ENCODE assay signal across 21 cellular contexts in genomic region chr5:84372066-84372700, GRCh38. TPM values are rescaled to one million over a fixed set of nuclear protein-coding genes. Genes with fewer than 3 reads are reported as not detected.
DNase-seq lines count a peak whose midpoint lies in the region; ATAC-seq, FAIRE-seq and TF ChIP-seq lines count a peak whose summit lies in the region.
"Had no signal": no experiment of that assay in that cellular context is flagged by ENCODE, and none has a peak within 500 bp of the region (broad histone marks: within the 10 kb centered on the region; RNA-seq: fewer than 3 reads in every experiment).

No MANE protein-coding gene starts in this region.

- H3K36me3 ChIP-seq in skeletal muscle satellite cell (ENCODE audit: insufficient read depth, low read length) (no peaks in the 10 kb centered on the region), H7 (replicated peaks; ENCODE audit: control insufficient read depth, insufficient read depth, low read length) (no peaks in the 10 kb centered on the region)
- H3K36me3 ChIP-seq: BLaER1 treated with 17β-estradiol and CSF1 and Interleukin-3, amounts not matched to agents 10 nM and 100 nM; esophagus muscularis mucosa; left ventricle myocardium inferior; thyroid gland had no signal

- peaks cover 0 to 6% (median 2%) of the 10 kb centered on the region in 3 donors for H3K27me3 Mint-ChIP-seq in CD14-positive monocyte (ENCODE audit: low read depth in 3 of 3)
- H3K27me3 Mint-ChIP-seq: activated T-helper 17 cell treated with anti-CD3 and anti-CD28 coated beads, Interleukin-2, amount 50 U/mL, for 72 hours had no signal

- no peak for ATAC-seq in HG03378 (IDR thresholded peaks at IDR 0.05; ENCODE audit: unreplicated experiment)
- ATAC-seq: activated T-helper 17 cell treated with anti-CD3 and anti-CD28 coated beads, Interleukin-2, amount 50 U/mL, for 72 hours; K562 had no signal

- peak overlapping the region; percentile 24 for H3K9ac ChIP-seq in skeletal muscle satellite cell (ENCODE audit: low read depth, low read length)
- H3K9ac ChIP-seq: BLaER1 treated with 17β-estradiol and CSF1 and Interleukin-3, amounts not matched to agents 10 nM and 100 nM; parathyroid adenoma had no signal

- no peak for TF ChIP-seq POLR2A in H54 (IDR thresholded peaks at IDR 0.05; ENCODE audit: low read depth, low read length)

- no peak overlapping the region for H3K4me3 Mint-ChIP-seq in CD14-positive monocyte
- H3K4me3 Mint-ChIP-seq: activated T-helper 17 cell treated with anti-CD3 and anti-CD28 coated beads, Interleukin-2, amount 50 U/mL, for 72 hours had no signal

- no peaks in the 10 kb centered on the region for H3K36me3 Mint-ChIP-seq in CD14-positive monocyte

- TF ChIP-seq CTCF in fibroblast of the aortic adventitia (IDR thresholded peaks at IDR 0.05; ENCODE audit: insufficient read depth, low read length) = no peak
- TF ChIP-seq CTCF in CD14-positive monocyte (IDR thresholded peaks at IDR 0.05) = no peak

- H3K4me1 Mint-ChIP-seq in CD14-positive monocyte = no peaks in the 10 kb centered on the region
- H3K4me1 Mint-ChIP-seq: activated T-helper 17 cell treated with anti-CD3 and anti-CD28 coated beads, Interleukin-2, amount 50 U/mL, for 72 hours had no signal

- H3K4me1 ChIP-seq in skeletal muscle satellite cell (ENCODE audit: control insufficient read depth, insufficient read depth, low read length) = no peaks in the 10 kb centered on the region
- H3K4me1 ChIP-seq: BLaER1 treated with 17β-estradiol and CSF1 and Interleukin-3, amounts not matched to agents 10 nM and 100 nM; esophagus muscularis mucosa; left ventricle myocardium inferior; parathyroid adenoma; thyroid gland had no signal

- H3K27ac Mint-ChIP-seq in CD14-positive monocyte = no peak overlapping the region
- H3K27ac Mint-ChIP-seq: activated T-helper 17 cell treated with anti-CD3 and anti-CD28 coated beads, Interleukin-2, amount 50 U/mL, for 72 hours had no signal

- no peak overlapping the region for H3K4me3 ChIP-seq in fibroblast of the aortic adventitia (ENCODE audit: low read depth, low read length)
- peak overlapping the region; percentile 3 for H3K4me3 ChIP-seq in skeletal muscle satellite cell (ENCODE audit: low read length)
- H3K4me3 ChIP-seq in H7 (ENCODE audit: insufficient read depth, low read depth, low read length) = no peak overlapping the region
- H3K4me3 ChIP-seq: BLaER1 treated with 17β-estradiol and CSF1 and Interleukin-3, amounts not matched to agents 10 nM and 100 nM; esophagus muscularis mucosa; K562; left ventricle myocardium inferior; skin epidermis; thyroid gland had no signal

- intact Hi-C loops in CD14-positive monocyte (cut with micrococcal nuclease) = no loop called here

- H3K27me3 ChIP-seq in skeletal muscle satellite cell (ENCODE audit: control insufficient read depth, insufficient read depth, low read length) (no peaks in the 10 kb centered on the region), H7 (ENCODE audit: control insufficient read depth, insufficient read depth, low read length) (no peaks in the 10 kb centered on the region)
- H3K27me3 ChIP-seq: BLaER1 treated with 17β-estradiol and CSF1 and Interleukin-3, amounts not matched to agents 10 nM and 100 nM; esophagus muscularis mucosa; thyroid gland had no signal

- DNase-seq in H54 (ENCODE audit: insufficient read length, low spot score) = no peak
- DNase-seq in amniotic epithelial cell (ENCODE audit: low read depth) = peak; percentile 92
- DNase-seq in fibroblast of the aortic adventitia (ENCODE audit: low read depth) = peak; percentile 44
- no peak for DNase-seq in CD14-positive monocyte (ENCODE audit: low spot score)
- no peak for DNase-seq in H7
- no peak for DNase-seq in MV-4-11 (lab: John Stamatoyannopoulos, UW)
- DNase-seq: activated CD4-positive, CD25-positive, alpha-beta regulatory T cell treated with anti-CD3 and anti-CD28 coated beads, Interleukin-2, amount 50 U/mL, for 72 hours; amniotic stem cell; left ventricle myocardium inferior; NCI-H1105 treated with DMSO at 0.1 percent for 48 hours; Right ventricle myocardium superior; T-helper 2 cell; thyroid gland had no signal

- peak; percentile 82 for FAIRE-seq in H54 (lab: Jason Lieb, UNC)
- FAIRE-seq: K562 had no signal

- no peaks in the 10 kb centered on the region for H3K9me3 ChIP-seq in skeletal muscle satellite cell (replicated peaks; ENCODE audit: low read length)
- H3K9me3 ChIP-seq: esophagus muscularis mucosa, left ventricle myocardium inferior, thyroid gland had no signal

- H3K9me3 Mint-ChIP-seq in CD14-positive monocyte = peaks cover 0 to 6% (median 0%) of the 10 kb centered on the region in 7 donors

- peak overlapping the region; percentile 61 for H3K4me2 ChIP-seq in skeletal muscle satellite cell (ENCODE audit: low read length)
- H3K4me2 ChIP-seq: BLaER1 treated with 17β-estradiol and CSF1 and Interleukin-3, amounts not matched to agents 10 nM and 100 nM had no signal

RNA-seq across cellular contexts. Expression of gene EDIL3, which starts 12.5 kb away (rescaled TPM):
- total RNA-seq in fibroblast of the aortic adventitia (ENCODE audit: low replicate concordance) = 48.1 and 248 TPM in 2 replicates
- 1.5 and 5.2 TPM in 2 replicates for total RNA-seq in skeletal muscle satellite cell (2012; rRNA removed)
- under 1 TPM in 1 of 2 donors, not detected in 1; 0.09 TPM for polyA plus RNA-seq in CD14-positive monocyte
- total RNA-seq in H7 (2014; rRNA removed; shearing (Covaris generic)) = 46.0 and 71.3 TPM in 2 replicates
- total RNA-seq: activated T-helper 17 cell treated with anti-CD3 and anti-CD28 coated beads, Interleukin-2, amount 50 U/mL, for 72 hours had no signal
- polyA plus RNA-seq: K562 had no signal

Comparison
In these comparisons a context has a peak if more than half of its experiments do, and no peak if none do; other contexts are left out.
1. DNase-seq: peak in amniotic epithelial cell (single experiment) and fibroblast of the aortic adventitia (single experiment); none in H54 (single experiment), CD14-positive monocyte (single experiment), H7 (single experiment) and MV-4-11 (single experiment).